1 cellular context compared by ENCODE assay signal in the genomic region with DNA sequence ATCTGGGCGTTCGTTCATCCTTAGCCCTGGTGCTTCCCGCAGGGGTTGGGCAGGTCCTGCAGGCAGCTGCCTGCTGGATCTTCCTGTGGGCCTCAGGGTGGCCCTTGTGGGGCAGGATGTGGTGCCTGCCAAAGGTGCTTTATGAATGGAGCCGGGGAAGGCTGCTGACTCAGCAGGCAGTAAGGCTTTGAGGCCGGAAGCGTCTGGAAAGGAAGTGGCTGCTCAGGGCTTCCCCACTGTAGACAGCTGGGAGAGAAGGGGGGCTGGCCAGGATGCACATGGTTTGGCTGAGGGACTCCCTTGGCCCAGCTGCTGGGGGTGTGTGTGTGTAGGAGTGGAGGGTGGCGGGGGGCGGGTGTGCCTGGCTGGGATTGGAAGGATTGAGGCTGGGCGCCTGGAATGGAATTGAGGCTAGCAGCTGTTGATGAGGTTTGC.
TF ChIP-seq lines count a peak whose summit lies in the region.

No MANE protein-coding gene starts in this region.

TF ChIP-seq in HEK293, 187 proteins besides CTCF, POLR2A, EP300 and RAD21 (continued from another document and continues in another):
- TF ChIP-seq GFI1B (tag by site-specific recombination; IDR thresholded peaks at IDR 0.05) = no peak
- no peak for TF ChIP-seq ZNF548 (tag by site-specific recombination; IDR thresholded peaks at IDR 0.05)
- TF ChIP-seq OSR2 (tag by site-specific recombination; IDR thresholded peaks at IDR 0.05) = no peak; the same call in 1 of the 2 replicates
- no peak for TF ChIP-seq ZNF248 (tag by site-specific recombination; IDR thresholded peaks at IDR 0.05)
- TF ChIP-seq ZSCAN16 (tag by site-specific recombination; IDR thresholded peaks at IDR 0.05) = no peak
- peak; percentile 79 for TF ChIP-seq ZFHX2 (tag by site-specific recombination; conservative IDR thresholded peaks at IDR 0.05)
- TF ChIP-seq BCL11A (tag by site-specific recombination; IDR thresholded peaks at IDR 0.05; ENCODE audit: low read depth) = no peak
- no peak for TF ChIP-seq ZNF223 (tag by site-specific recombination; IDR thresholded peaks at IDR 0.05)
- TF ChIP-seq, protein P1, sequence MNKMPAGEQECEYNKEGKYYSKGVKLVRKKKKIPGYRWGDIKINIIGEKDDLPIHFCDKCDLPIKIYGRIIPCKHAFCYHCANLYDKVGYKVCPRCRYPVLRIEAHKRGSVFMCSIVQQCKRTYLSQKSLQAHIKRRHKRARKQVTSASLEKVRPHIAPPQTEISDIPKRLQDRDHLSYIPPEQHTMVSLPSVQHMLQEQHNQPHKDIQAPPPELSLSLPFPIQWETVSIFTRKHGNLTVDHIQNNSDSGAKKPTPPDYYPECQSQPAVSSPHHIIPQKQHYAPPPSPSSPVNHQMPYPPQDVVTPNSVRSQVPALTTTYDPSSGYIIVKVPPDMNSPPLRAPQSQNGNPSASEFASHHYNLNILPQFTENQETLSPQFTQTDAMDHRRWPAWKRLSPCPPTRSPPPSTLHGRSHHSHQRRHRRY (tag by site-specific recombination; IDR thresholded peaks at IDR 0.05) = no peak
- TF ChIP-seq GLI4 (tag by site-specific recombination; IDR thresholded peaks at IDR 0.05) = no peak
- TF ChIP-seq KLF16 (tag by site-specific recombination; IDR thresholded peaks at IDR 0.05) = peak; percentile 72
- TF ChIP-seq ZBTB8A (tag by site-specific recombination; IDR thresholded peaks at IDR 0.05) = peak; percentile 61
- TF ChIP-seq ZNF416 (tag by site-specific recombination; IDR thresholded peaks at IDR 0.05) = no peak
- TF ChIP-seq, protein P2, sequence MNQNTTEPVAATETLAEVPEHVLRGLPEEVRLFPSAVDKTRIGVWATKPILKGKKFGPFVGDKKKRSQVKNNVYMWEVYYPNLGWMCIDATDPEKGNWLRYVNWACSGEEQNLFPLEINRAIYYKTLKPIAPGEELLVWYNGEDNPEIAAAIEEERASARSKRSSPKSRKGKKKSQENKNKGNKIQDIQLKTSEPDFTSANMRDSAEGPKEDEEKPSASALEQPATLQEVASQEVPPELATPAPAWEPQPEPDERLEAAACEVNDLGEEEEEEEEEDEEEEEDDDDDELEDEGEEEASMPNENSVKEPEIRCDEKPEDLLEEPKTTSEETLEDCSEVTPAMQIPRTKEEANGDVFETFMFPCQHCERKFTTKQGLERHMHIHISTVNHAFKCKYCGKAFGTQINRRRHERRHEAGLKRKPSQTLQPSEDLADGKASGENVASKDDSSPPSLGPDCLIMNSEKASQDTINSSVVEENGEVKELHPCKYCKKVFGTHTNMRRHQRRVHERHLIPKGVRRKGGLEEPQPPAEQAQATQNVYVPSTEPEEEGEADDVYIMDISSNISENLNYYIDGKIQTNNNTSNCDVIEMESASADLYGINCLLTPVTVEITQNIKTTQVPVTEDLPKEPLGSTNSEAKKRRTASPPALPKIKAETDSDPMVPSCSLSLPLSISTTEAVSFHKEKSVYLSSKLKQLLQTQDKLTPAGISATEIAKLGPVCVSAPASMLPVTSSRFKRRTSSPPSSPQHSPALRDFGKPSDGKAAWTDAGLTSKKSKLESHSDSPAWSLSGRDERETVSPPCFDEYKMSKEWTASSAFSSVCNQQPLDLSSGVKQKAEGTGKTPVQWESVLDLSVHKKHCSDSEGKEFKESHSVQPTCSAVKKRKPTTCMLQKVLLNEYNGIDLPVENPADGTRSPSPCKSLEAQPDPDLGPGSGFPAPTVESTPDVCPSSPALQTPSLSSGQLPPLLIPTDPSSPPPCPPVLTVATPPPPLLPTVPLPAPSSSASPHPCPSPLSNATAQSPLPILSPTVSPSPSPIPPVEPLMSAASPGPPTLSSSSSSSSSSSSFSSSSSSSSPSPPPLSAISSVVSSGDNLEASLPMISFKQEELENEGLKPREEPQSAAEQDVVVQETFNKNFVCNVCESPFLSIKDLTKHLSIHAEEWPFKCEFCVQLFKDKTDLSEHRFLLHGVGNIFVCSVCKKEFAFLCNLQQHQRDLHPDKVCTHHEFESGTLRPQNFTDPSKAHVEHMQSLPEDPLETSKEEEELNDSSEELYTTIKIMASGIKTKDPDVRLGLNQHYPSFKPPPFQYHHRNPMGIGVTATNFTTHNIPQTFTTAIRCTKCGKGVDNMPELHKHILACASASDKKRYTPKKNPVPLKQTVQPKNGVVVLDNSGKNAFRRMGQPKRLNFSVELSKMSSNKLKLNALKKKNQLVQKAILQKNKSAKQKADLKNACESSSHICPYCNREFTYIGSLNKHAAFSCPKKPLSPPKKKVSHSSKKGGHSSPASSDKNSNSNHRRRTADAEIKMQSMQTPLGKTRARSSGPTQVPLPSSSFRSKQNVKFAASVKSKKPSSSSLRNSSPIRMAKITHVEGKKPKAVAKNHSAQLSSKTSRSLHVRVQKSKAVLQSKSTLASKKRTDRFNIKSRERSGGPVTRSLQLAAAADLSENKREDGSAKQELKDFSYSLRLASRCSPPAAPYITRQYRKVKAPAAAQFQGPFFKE (tag by site-specific recombination; IDR thresholded peaks at IDR 0.05; ENCODE audit: borderline replicate concordance) = no peak
- TF ChIP-seq ZNF37A (tag by site-specific recombination; IDR thresholded peaks at IDR 0.05) = no peak
- TF ChIP-seq, protein P3, sequence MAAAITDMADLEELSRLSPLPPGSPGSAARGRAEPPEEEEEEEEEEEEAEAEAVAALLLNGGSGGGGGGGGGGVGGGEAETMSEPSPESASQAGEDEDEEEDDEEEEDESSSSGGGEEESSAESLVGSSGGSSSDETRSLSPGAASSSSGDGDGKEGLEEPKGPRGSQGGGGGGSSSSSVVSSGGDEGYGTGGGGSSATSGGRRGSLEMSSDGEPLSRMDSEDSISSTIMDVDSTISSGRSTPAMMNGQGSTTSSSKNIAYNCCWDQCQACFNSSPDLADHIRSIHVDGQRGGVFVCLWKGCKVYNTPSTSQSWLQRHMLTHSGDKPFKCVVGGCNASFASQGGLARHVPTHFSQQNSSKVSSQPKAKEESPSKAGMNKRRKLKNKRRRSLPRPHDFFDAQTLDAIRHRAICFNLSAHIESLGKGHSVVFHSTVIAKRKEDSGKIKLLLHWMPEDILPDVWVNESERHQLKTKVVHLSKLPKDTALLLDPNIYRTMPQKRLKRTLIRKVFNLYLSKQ (tag by site-specific recombination; IDR thresholded peaks at IDR 0.05; ENCODE audit: borderline replicate concordance) = no peak
- no peak for TF ChIP-seq ZNF274 (IDR thresholded peaks at IDR 0.05; ENCODE audit: low read length)
- no peak for TF ChIP-seq ZNF274 (tag by site-specific recombination; IDR thresholded peaks at IDR 0.05; ENCODE audit: borderline replicate concordance)
- no peak for TF ChIP-seq ZNF629 (tag by site-specific recombination; IDR thresholded peaks at IDR 0.05)
- no peak for TF ChIP-seq ZNF626 (tag by site-specific recombination; IDR thresholded peaks at IDR 0.05)
- no peak for TF ChIP-seq ZNF510 (tag by site-specific recombination; IDR thresholded peaks at IDR 0.05; ENCODE audit: insufficient replicate concordance)
- no peak for TF ChIP-seq ZNF610 (tag by site-specific recombination; IDR thresholded peaks at IDR 0.05; ENCODE audit: borderline replicate concordance)
- no peak for TF ChIP-seq ZNF292 (tag by site-specific recombination; IDR thresholded peaks at IDR 0.05; ENCODE audit: borderline replicate concordance, low read depth)
- TF ChIP-seq, protein P4, sequence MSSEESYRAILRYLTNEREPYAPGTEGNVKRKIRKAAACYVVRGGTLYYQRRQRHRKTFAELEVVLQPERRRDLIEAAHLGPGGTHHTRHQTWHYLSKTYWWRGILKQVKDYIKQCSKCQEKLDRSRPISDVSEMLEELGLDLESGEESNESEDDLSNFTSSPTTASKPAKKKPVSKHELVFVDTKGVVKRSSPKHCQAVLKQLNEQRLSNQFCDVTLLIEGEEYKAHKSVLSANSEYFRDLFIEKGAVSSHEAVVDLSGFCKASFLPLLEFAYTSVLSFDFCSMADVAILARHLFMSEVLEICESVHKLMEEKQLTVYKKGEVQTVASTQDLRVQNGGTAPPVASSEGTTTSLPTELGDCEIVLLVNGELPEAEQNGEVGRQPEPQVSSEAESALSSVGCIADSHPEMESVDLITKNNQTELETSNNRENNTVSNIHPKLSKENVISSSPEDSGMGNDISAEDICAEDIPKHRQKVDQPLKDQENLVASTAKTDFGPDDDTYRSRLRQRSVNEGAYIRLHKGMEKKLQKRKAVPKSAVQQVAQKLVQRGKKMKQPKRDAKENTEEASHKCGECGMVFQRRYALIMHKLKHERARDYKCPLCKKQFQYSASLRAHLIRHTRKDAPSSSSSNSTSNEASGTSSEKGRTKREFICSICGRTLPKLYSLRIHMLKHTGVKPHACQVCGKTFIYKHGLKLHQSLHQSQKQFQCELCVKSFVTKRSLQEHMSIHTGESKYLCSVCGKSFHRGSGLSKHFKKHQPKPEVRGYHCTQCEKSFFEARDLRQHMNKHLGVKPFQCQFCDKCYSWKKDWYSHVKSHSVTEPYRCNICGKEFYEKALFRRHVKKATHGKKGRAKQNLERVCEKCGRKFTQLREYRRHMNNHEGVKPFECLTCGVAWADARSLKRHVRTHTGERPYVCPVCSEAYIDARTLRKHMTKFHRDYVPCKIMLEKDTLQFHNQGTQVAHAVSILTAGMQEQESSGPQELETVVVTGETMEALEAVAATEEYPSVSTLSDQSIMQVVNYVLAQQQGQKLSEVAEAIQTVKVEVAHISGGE (tag by site-specific recombination; conservative IDR thresholded peaks at IDR 0.05; ENCODE audit: low read depth) = peak; percentile 0; the same call in 1 of the 2 replicates
- TF ChIP-seq ZNF76 (tag by site-specific recombination; IDR thresholded peaks at IDR 0.05; ENCODE audit: borderline replicate concordance, low read depth) = no peak
- TF ChIP-seq, protein P5, sequence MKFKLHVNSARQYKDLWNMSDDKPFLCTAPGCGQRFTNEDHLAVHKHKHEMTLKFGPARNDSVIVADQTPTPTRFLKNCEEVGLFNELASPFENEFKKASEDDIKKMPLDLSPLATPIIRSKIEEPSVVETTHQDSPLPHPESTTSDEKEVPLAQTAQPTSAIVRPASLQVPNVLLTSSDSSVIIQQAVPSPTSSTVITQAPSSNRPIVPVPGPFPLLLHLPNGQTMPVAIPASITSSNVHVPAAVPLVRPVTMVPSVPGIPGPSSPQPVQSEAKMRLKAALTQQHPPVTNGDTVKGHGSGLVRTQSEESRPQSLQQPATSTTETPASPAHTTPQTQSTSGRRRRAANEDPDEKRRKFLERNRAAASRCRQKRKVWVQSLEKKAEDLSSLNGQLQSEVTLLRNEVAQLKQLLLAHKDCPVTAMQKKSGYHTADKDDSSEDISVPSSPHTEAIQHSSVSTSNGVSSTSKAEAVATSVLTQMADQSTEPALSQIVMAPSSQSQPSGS (tag by site-specific recombination; IDR thresholded peaks at IDR 0.05; ENCODE audit: low read depth) = no peak
- TF ChIP-seq, protein P6, sequence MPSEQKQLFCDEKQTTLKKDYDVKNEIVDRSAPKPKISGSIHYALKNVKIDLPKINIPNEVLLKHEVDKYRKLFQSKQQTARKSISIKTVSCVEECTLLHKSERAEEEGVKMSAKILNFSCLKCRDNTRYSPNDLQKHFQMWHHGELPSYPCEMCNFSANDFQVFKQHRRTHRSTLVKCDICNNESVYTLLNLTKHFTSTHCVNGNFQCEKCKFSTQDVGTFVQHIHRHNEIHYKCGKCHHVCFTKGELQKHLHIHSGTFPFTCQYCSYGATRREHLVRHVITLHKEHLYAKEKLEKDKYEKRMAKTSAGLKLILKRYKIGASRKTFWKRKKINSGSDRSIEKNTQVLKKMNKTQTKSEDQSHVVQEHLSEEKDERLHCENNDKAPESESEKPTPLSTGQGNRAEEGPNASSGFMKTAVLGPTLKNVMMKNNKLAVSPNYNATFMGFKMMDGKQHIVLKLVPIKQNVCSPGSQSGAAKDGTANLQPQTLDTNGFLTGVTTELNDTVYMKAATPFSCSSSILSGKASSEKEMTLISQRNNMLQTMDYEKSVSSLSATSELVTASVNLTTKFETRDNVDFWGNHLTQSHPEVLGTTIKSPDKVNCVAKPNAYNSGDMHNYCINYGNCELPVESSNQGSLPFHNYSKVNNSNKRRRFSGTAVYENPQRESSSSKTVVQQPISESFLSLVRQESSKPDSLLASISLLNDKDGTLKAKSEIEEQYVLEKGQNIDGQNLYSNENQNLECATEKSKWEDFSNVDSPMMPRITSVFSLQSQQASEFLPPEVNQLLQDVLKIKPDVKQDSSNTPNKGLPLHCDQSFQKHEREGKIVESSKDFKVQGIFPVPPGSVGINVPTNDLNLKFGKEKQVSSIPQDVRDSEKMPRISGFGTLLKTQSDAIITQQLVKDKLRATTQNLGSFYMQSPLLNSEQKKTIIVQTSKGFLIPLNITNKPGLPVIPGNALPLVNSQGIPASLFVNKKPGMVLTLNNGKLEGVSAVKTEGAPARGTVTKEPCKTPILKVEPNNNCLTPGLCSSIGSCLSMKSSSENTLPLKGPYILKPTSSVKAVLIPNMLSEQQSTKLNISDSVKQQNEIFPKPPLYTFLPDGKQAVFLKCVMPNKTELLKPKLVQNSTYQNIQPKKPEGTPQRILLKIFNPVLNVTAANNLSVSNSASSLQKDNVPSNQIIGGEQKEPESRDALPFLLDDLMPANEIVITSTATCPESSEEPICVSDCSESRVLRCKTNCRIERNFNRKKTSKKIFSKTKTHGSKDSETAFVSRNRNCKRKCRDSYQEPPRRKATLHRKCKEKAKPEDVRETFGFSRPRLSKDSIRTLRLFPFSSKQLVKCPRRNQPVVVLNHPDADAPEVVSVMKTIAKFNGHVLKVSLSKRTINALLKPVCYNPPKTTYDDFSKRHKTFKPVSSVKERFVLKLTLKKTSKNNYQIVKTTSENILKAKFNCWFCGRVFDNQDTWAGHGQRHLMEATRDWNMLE (tag by site-specific recombination; conservative IDR thresholded peaks at IDR 0.05; ENCODE audit: low read depth) = no peak
- TF ChIP-seq ZSCAN23 (tag by site-specific recombination; IDR thresholded peaks at IDR 0.05) = no peak
- peak; percentile 90 for TF ChIP-seq GLIS1 (tag by site-specific recombination; IDR thresholded peaks at IDR 0.05)
- TF ChIP-seq ZNF561 (tag by site-specific recombination; IDR thresholded peaks at IDR 0.05; ENCODE audit: borderline replicate concordance) = no peak
- TF ChIP-seq ZBTB1 (tag by site-specific recombination; IDR thresholded peaks at IDR 0.05) = no peak
- TF ChIP-seq, protein P7, sequence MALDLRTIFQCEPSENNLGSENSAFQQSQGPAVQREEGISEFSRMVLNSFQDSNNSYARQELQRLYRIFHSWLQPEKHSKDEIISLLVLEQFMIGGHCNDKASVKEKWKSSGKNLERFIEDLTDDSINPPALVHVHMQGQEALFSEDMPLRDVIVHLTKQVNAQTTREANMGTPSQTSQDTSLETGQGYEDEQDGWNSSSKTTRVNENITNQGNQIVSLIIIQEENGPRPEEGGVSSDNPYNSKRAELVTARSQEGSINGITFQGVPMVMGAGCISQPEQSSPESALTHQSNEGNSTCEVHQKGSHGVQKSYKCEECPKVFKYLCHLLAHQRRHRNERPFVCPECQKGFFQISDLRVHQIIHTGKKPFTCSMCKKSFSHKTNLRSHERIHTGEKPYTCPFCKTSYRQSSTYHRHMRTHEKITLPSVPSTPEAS (tag by site-specific recombination; IDR thresholded peaks at IDR 0.05) = no peak
- TF ChIP-seq, protein P8, sequence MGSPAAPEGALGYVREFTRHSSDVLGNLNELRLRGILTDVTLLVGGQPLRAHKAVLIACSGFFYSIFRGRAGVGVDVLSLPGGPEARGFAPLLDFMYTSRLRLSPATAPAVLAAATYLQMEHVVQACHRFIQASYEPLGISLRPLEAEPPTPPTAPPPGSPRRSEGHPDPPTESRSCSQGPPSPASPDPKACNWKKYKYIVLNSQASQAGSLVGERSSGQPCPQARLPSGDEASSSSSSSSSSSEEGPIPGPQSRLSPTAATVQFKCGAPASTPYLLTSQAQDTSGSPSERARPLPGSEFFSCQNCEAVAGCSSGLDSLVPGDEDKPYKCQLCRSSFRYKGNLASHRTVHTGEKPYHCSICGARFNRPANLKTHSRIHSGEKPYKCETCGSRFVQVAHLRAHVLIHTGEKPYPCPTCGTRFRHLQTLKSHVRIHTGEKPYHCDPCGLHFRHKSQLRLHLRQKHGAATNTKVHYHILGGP (tag by site-specific recombination; IDR thresholded peaks at IDR 0.05) = no peak
- no peak for TF ChIP-seq YY1 (tag by site-specific recombination; IDR thresholded peaks at IDR 0.05)
